2 cellular contexts compared by ENCODE assay signal in genomic region chr6:37396571-37397185, GRCh38.
TF ChIP-seq lines count a peak whose summit lies in the region.

No MANE protein-coding gene starts in this region.

TF ChIP-seq in SK-N-SH treated with all-trans-retinoic acid at 6 μM for 48 hours, 23 proteins besides CTCF, POLR2A, EP300 and RAD21 (continued from another document):
- TF ChIP-seq PATZ1 (CRISPR knock-in tag; IDR thresholded peaks at IDR 0.05; ENCODE audit: borderline replicate concordance): no peak
- TF ChIP-seq ARNTL (CRISPR knock-in tag; IDR thresholded peaks at IDR 0.05; ENCODE audit: borderline replicate concordance, low read depth): no peak
- TF ChIP-seq POU6F1 (CRISPR knock-in tag; IDR thresholded peaks at IDR 0.05; ENCODE audit: borderline replicate concordance, low read depth): no peak
- TF ChIP-seq TCF4 (CRISPR knock-in tag; IDR thresholded peaks at IDR 0.05; ENCODE audit: borderline replicate concordance): no peak
- TF ChIP-seq GLIS3 (CRISPR knock-in tag; IDR thresholded peaks at IDR 0.05): no peak
- TF ChIP-seq TSHZ2 (CRISPR knock-in tag; IDR thresholded peaks at IDR 0.05): no peak
- TF ChIP-seq PPARA (CRISPR knock-in tag; IDR thresholded peaks at IDR 0.05; ENCODE audit: borderline replicate concordance): no peak
- no peak for TF ChIP-seq ISL1 (CRISPR knock-in tag; IDR thresholded peaks at IDR 0.05)
- TF ChIP-seq TOX (CRISPR knock-in tag; IDR thresholded peaks at IDR 0.05; ENCODE audit: borderline replicate concordance): no peak
- no peak for TF ChIP-seq ZC3H10 (CRISPR knock-in tag; IDR thresholded peaks at IDR 0.05)

TF ChIP-seq in SK-N-SH, 30 proteins besides CTCF, POLR2A, EP300 and RAD21 (continued from another document):
- no peak for TF ChIP-seq REST (IDR thresholded peaks at IDR 0.05; ENCODE audit: low read depth, low read length)
- TF ChIP-seq JUND (IDR thresholded peaks at IDR 0.05): no peak
- TF ChIP-seq SMC3 (IDR thresholded peaks at IDR 0.05; ENCODE audit: low read depth, low read length): no peak
